In genomic region chr7:41916450-41916927, GRCh38 we compare ENCODE assay signal across 1 cellular context.
TF ChIP-seq lines count a peak whose summit lies in the region.

No MANE protein-coding gene starts in this region.

TF ChIP-seq in IMR-90, 13 proteins besides CTCF, POLR2A, EP300 and RAD21:
- peak; percentile 87 for TF ChIP-seq FOS (IDR thresholded peaks at IDR 0.05; ENCODE audit: low read depth, low read length)
- peak; percentile 98 for TF ChIP-seq CEBPB (IDR thresholded peaks at IDR 0.05; ENCODE audit: low read depth, low read length)
- TF ChIP-seq USF2 (IDR thresholded peaks at IDR 0.05; ENCODE audit: low read depth, low read length), result no peak
- TF ChIP-seq CHD1 (IDR thresholded peaks at IDR 0.05; ENCODE audit: low read depth, low read length), result no peak; the same call in 1 of the 2 replicates
- TF ChIP-seq MAZ (IDR thresholded peaks at IDR 0.05; ENCODE audit: borderline replicate concordance, low read depth, low read length), result no peak
- peak; percentile 49; the same call in 1 of the 2 replicates for TF ChIP-seq NFE2L2 (IDR thresholded peaks at IDR 0.05; ENCODE audit: low read depth, low read length)
- no peak for TF ChIP-seq RCOR1 (IDR thresholded peaks at IDR 0.05; ENCODE audit: insufficient replicate concordance, low read length)
- TF ChIP-seq ELK1 (IDR thresholded peaks at IDR 0.05; ENCODE audit: borderline replicate concordance, low read depth, low read length), result no peak
- peak; percentile 4; the same call in 1 of the 2 replicates for TF ChIP-seq MAFK (IDR thresholded peaks at IDR 0.05; ENCODE audit: low read depth, low read length)
- TF ChIP-seq BHLHE40 (IDR thresholded peaks at IDR 0.05; ENCODE audit: low read depth, low read length), result peak; percentile 77
- TF ChIP-seq SMC3 (IDR thresholded peaks at IDR 0.05; ENCODE audit: low read depth, low read length), result no peak
